ENCODE assay signal across 19 cellular contexts in genomic region chr3:186472466-186473008, GRCh38.
DNase-seq lines count a peak whose midpoint lies in the region; ATAC-seq and TF ChIP-seq lines count a peak whose summit lies in the region.
"Had no signal": no experiment of that assay in that cellular context is flagged by ENCODE, and none has a peak within 500 bp of the region (broad histone marks: within the 10 kb centered on the region; RNA-seq: fewer than 3 reads in every experiment).

No MANE protein-coding gene starts in this region.

- H3K9ac ChIP-seq in smooth muscle cell (ENCODE audit: low read depth) = peak overlapping the region; percentile 38

- no peaks in the 10 kb centered on the region for H3K79me2 ChIP-seq in smooth muscle cell (ENCODE audit: low read depth)

- H3K9me3 Mint-ChIP-seq in activated T-helper 17 cell treated with anti-CD3 and anti-CD28 coated beads, Interleukin-2, amount 50 U/mL, for 72 hours = no peaks in the 10 kb centered on the region
- H3K9me3 Mint-ChIP-seq: CD4-positive, alpha-beta T cell; H9 had no signal

- TF ChIP-seq CTCF in smooth muscle cell (IDR thresholded peaks at IDR 0.05; ENCODE audit: borderline replicate concordance, insufficient read depth, poor library complexity, severe bottlenecking) = no peak

- peaks cover 19% of the 10 kb centered on the region for H3K4me1 ChIP-seq in smooth muscle cell (ENCODE audit: low read depth)
- H3K4me1 ChIP-seq: Peyer's patch had no signal

- peak overlapping the region; percentile 60 for H3K27ac ChIP-seq in smooth muscle cell (ENCODE audit: low read depth)
- H3K27ac ChIP-seq: Peyer's patch, SK-N-MC had no signal

- no peaks in the 10 kb centered on the region for H3K9me3 ChIP-seq in smooth muscle cell (replicated peaks; ENCODE audit: low read depth)
- H3K9me3 ChIP-seq: Peyer's patch had no signal

- no peaks in the 10 kb centered on the region for H4K20me1 ChIP-seq in smooth muscle cell (ENCODE audit: low read depth)

- H3K4me3 Mint-ChIP-seq in activated T-helper 17 cell treated with anti-CD3 and anti-CD28 coated beads, Interleukin-2, amount 50 U/mL, for 72 hours = no peak overlapping the region
- H3K4me3 Mint-ChIP-seq: B cell; CD4-positive, alpha-beta T cell; H9 had no signal

- peak; percentile 73 for DNase-seq in DMS 273 (lab: John Stamatoyannopoulos, UW; ENCODE audit: unreplicated experiment)
- peak; percentile 62 for DNase-seq in HT1080 (ENCODE audit: low read depth)
- DNase-seq in smooth muscle cell (lab: John Stamatoyannopoulos, UW; ENCODE audit: unreplicated experiment) = no peak
- no peak for DNase-seq in middle frontal gyrus (ENCODE audit: extremely low spot score, low spot score)
- no peak for DNase-seq in posterior vena cava (ENCODE audit: low spot score)
- no peak for DNase-seq in GF-D8 (lab: John Stamatoyannopoulos, UW)
- DNase-seq: CD4-positive, alpha-beta T cell; DND-41; H9; KG1; NCI-H1048; NCI-H1436 treated with DMSO at 0.1 percent for 48 hours; NCI-H2227 treated with DMSO at 0.1 percent for 48 hours; Peyer's patch; Right ventricle myocardium superior; T-helper 1 cell had no signal

- H2AFZ ChIP-seq in smooth muscle cell (ENCODE audit: low read depth) = no peak overlapping the region

- peaks cover 3% of the 10 kb centered on the region for H3K27me3 Mint-ChIP-seq in activated T-helper 17 cell treated with anti-CD3 and anti-CD28 coated beads, Interleukin-2, amount 50 U/mL, for 72 hours
- H3K27me3 Mint-ChIP-seq: CD4-positive, alpha-beta T cell had no signal

- H3F3A ChIP-seq in smooth muscle cell (ENCODE audit: low read depth) = no peaks in the 10 kb centered on the region

- no peaks in the 10 kb centered on the region for H3K27me3 ChIP-seq in smooth muscle cell (ENCODE audit: low read depth)
- H3K27me3 ChIP-seq: Peyer's patch had no signal

- no peaks in the 10 kb centered on the region for H3K36me3 Mint-ChIP-seq in activated T-helper 17 cell treated with anti-CD3 and anti-CD28 coated beads, Interleukin-2, amount 50 U/mL, for 72 hours (ENCODE audit: low read depth)

- H3K27ac Mint-ChIP-seq in activated T-helper 17 cell treated with anti-CD3 and anti-CD28 coated beads, Interleukin-2, amount 50 U/mL, for 72 hours = peak overlapping the region; percentile 84
- H3K27ac Mint-ChIP-seq: B cell; CD4-positive, alpha-beta T cell; H9 had no signal

- ATAC-seq in activated T-helper 17 cell treated with anti-CD3 and anti-CD28 coated beads, Interleukin-2, amount 50 U/mL, for 72 hours (replicated peaks) = peak; percentile 62

- H3K4me2 ChIP-seq in smooth muscle cell = peak overlapping the region; percentile 12

- WGBS in smooth muscle cell (ENCODE audit: low lambda C conversion rate) = 45% methylated on average over 8 of the region's 8 CpGs

- no peaks in the 10 kb centered on the region for H3K36me3 ChIP-seq in smooth muscle cell (ENCODE audit: low read depth)
- H3K36me3 ChIP-seq: Peyer's patch had no signal

- peaks cover 6% of the 10 kb centered on the region for H3K4me1 Mint-ChIP-seq in activated T-helper 17 cell treated with anti-CD3 and anti-CD28 coated beads, Interleukin-2, amount 50 U/mL, for 72 hours
- H3K4me1 Mint-ChIP-seq: B cell had no signal

- intact Hi-C loops in posterior vena cava (cut with DNase I) = no loop called here

- no peak overlapping the region for H3K4me3 ChIP-seq in smooth muscle cell
- H3K4me3 ChIP-seq: Peyer's patch, SK-N-MC had no signal

Comparison
In these comparisons a context has a peak if more than half of its experiments do, and no peak if none do; other contexts are left out.
1. DNase-seq: peak in DMS 273 (single experiment) and HT1080 (single experiment); none in smooth muscle cell (single experiment), middle frontal gyrus (single experiment), posterior vena cava (single experiment) and GF-D8 (single experiment).